ENCODE assay signal across 1 cellular context in the genomic region with DNA sequence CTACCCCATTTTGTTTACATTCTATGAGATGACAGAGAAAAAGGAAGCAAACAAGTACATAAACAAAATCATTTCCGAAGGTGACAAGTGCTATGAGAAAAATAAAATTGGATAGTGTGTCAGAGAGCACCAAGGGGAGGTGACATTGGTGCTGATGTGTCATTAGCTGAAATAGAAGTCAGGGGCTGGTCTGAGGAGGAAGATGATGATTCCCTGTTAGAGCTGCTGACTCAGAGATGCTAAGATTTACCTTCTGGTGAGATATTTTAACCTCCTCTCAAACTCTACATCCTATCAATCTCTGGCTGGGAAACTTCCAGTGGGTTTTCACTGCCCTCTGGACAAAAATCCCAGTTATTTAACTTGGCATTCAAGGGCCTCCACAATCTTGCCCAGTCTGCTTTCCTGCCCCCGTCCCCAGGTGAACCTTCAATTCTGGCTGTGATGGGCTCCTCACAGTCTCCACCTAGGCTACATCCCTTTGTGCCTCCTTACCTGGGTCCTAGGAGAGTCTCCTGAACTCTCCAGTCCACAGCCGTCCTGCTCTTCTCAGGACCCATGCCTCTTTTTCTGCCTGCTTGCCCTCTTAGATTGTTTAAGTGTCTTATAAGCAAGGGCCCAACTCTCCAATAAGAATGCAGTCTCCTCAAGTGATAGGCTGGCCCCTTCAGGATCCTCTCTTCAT.
TF ChIP-seq lines count a peak whose summit lies in the region.

No MANE protein-coding gene starts in this region.

TF ChIP-seq in HEK293, 187 proteins besides CTCF, POLR2A, EP300 and RAD21 (continued from another document):
- TF ChIP-seq ZNF202 (tag by site-specific recombination; IDR thresholded peaks at IDR 0.05; ENCODE audit: borderline replicate concordance) (no peak), ZNF585B (tag by site-specific recombination; IDR thresholded peaks at IDR 0.05) (no peak)
- TF ChIP-seq, protein P1, sequence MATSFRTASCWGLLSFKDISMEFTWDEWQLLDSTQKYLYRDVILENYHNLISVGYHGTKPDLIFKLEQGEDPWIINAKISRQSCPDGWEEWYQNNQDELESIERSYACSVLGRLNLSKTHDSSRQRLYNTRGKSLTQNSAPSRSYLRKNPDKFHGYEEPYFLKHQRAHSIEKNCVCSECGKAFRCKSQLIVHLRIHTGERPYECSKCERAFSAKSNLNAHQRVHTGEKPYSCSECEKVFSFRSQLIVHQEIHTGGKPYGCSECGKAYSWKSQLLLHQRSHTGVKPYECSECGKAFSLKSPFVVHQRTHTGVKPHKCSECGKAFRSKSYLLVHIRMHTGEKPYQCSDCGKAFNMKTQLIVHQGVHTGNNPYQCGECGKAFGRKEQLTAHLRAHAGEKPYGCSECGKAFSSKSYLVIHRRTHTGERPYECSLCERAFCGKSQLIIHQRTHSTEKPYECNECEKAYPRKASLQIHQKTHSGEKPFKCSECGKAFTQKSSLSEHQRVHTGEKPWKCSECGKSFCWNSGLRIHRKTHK (tag by site-specific recombination; IDR thresholded peaks at IDR 0.05) = no peak
